ENCODE assay signal across 22 cellular contexts in the genomic region with DNA sequence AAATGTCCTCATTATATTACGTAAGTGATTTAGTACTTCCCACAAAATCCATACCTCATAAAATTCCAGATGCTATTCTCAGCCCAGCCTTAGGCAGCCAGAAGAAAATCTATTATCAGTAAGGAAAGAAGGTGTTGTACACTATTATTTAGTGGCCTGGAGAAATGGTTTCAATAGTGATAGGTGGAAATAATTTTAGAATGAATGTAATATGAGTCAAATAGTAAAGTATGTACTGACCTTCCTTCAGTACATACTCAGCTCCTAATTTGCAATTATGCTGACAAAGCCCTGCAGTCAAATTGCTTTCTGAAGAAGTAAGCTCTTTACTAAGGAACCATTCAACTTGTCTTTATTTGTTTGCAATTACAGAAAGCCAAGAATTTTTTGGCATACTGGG.
"Had no signal": no experiment of that assay in that cellular context is flagged by ENCODE, and none has a peak within 500 bp of the region (broad histone marks: within the 10 kb centered on the region; RNA-seq: fewer than 3 reads in every experiment).

No MANE protein-coding gene starts in this region.

- ATAC-seq: activated CD4-positive, CD25-positive, alpha-beta regulatory T cell treated with anti-CD3 and anti-CD28 coated beads, Interleukin-2, amount 50 U/mL, for 24 hours; activated CD8-positive, alpha-beta T cell treated with anti-CD3 and anti-CD28 coated beads for 36 hours; activated T-cell treated with anti-CD3 and anti-CD28 coated beads, Interleukin-2, amount 50 U/mL, for 72 hours; body of pancreas; Panc1 had no signal

- H3K4me3 ChIP-seq: adrenal gland, body of pancreas, cardiac muscle cell, MG63 had no signal

- H3K27me3 ChIP-seq: adrenal gland, body of pancreas, cardiac muscle cell, MG63 had no signal

- H3K4me1 ChIP-seq: adrenal gland had no signal

- H3K36me3 ChIP-seq: adrenal gland, cardiac muscle cell, MG63 had no signal

- H3K4me2 ChIP-seq: KMS-11 had no signal

- H3K9ac ChIP-seq: KMS-11 had no signal

- DNase-seq: activated CD4-positive, alpha-beta T cell treated with anti-CD3 and anti-CD28 coated beads for 4 hours; activated CD8-positive, alpha-beta memory T cell treated with anti-CD3 and anti-CD28 coated beads, Interleukin-2, amount 50 U/mL, for 4 hours; activated CD8-positive, alpha-beta T cell treated with anti-CD3 and anti-CD28 coated beads for 36 hours; activated gamma-delta T cell treated with Interleukin-2 at 50 U/mL for 16 hours; activated naive CD4-positive, alpha-beta T cell treated with anti-CD3 and anti-CD28 coated beads, Interleukin-2, amount 10 ng/mL, durations not matched to agents 7 days and 5 days; activated naive CD8-positive, alpha-beta T cell treated with anti-CD3 and anti-CD28 coated beads, Interleukin-2, amount 10 ng/mL, durations not matched to agents 7 days and 5 days; activated T-cell treated with anti-CD3 and anti-CD28 coated beads, Interleukin-2, amount 50 U/mL, for 72 hours; adrenal gland; anterior cingulate cortex; body of pancreas; cerebellar nuclear complex; MG63; NCI-H2029; NCI-H446; NCI-H524; NCI-H748 treated with DMSO at 0.1 percent for 48 hours; RPMI8226; SHP77 had no signal

- H3K9me3 ChIP-seq: adrenal gland, body of pancreas, MG63 had no signal

- H3K27ac ChIP-seq: adrenal gland, body of pancreas, cardiac muscle cell, KMS-11 had no signal
